In the genomic region with DNA sequence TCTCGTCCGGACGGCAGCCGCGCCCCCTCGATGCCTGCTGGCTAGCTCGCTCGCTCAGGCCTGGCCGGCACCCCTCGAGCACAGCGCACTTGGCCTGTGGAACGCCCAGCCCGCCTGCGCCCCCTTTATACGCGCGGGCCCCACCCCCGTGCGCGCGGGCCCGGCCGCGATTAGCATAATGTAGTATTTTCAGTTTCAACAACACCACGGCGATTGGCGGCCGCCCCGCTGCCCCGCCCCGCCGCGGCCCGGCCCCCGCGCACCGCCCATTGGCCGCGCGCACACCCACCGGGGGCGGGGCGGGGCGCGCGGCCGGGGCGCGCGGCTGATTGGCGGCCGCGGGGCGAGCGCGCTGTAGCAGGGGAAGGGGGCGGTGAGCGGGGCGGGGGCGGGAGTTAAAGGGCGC, we compare ENCODE assay signal across 1 cellular context.
TF ChIP-seq lines count a peak whose summit lies in the region.

A gene (minus strand): TSS at position 100 of the 406 bp plus-strand sequence. CDS start 319 bp downstream, outside the sequence.

TF ChIP-seq in HEK293, 187 proteins besides CTCF, POLR2A, EP300 and RAD21 (continued from another document and continues in another):
- TF ChIP-seq, protein P1, sequence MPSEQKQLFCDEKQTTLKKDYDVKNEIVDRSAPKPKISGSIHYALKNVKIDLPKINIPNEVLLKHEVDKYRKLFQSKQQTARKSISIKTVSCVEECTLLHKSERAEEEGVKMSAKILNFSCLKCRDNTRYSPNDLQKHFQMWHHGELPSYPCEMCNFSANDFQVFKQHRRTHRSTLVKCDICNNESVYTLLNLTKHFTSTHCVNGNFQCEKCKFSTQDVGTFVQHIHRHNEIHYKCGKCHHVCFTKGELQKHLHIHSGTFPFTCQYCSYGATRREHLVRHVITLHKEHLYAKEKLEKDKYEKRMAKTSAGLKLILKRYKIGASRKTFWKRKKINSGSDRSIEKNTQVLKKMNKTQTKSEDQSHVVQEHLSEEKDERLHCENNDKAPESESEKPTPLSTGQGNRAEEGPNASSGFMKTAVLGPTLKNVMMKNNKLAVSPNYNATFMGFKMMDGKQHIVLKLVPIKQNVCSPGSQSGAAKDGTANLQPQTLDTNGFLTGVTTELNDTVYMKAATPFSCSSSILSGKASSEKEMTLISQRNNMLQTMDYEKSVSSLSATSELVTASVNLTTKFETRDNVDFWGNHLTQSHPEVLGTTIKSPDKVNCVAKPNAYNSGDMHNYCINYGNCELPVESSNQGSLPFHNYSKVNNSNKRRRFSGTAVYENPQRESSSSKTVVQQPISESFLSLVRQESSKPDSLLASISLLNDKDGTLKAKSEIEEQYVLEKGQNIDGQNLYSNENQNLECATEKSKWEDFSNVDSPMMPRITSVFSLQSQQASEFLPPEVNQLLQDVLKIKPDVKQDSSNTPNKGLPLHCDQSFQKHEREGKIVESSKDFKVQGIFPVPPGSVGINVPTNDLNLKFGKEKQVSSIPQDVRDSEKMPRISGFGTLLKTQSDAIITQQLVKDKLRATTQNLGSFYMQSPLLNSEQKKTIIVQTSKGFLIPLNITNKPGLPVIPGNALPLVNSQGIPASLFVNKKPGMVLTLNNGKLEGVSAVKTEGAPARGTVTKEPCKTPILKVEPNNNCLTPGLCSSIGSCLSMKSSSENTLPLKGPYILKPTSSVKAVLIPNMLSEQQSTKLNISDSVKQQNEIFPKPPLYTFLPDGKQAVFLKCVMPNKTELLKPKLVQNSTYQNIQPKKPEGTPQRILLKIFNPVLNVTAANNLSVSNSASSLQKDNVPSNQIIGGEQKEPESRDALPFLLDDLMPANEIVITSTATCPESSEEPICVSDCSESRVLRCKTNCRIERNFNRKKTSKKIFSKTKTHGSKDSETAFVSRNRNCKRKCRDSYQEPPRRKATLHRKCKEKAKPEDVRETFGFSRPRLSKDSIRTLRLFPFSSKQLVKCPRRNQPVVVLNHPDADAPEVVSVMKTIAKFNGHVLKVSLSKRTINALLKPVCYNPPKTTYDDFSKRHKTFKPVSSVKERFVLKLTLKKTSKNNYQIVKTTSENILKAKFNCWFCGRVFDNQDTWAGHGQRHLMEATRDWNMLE (tag by site-specific recombination; conservative IDR thresholded peaks at IDR 0.05; ENCODE audit: low read depth): no peak
- TF ChIP-seq ZNF501 (tag by site-specific recombination; IDR thresholded peaks at IDR 0.05) (no peak), ZFP41 (tag by site-specific recombination; IDR thresholded peaks at IDR 0.05; ENCODE audit: borderline replicate concordance) (no peak), ZNF202 (tag by site-specific recombination; IDR thresholded peaks at IDR 0.05; ENCODE audit: borderline replicate concordance) (no peak), ZBTB17 (tag by site-specific recombination; IDR thresholded peaks at IDR 0.05) (0 out of 2 replicates have a peak, but pooled peaks have one; percentile 33), ZNF747 (tag by site-specific recombination; IDR thresholded peaks at IDR 0.05) (no peak), ZFP3 (tag by site-specific recombination; IDR thresholded peaks at IDR 0.05; ENCODE audit: low read depth) (no peak), ZBTB21 (tag by site-specific recombination; IDR thresholded peaks at IDR 0.05) (no peak), ZSCAN30 (tag by site-specific recombination; IDR thresholded peaks at IDR 0.05) (0 out of 2 replicates have a peak, but pooled peaks have one; percentile 27), KLF1 (tag by site-specific recombination; IDR thresholded peaks at IDR 0.05) (peak; percentile 60), OVOL3 (tag by site-specific recombination; IDR thresholded peaks at IDR 0.05) (no peak), ZNF596 (tag by site-specific recombination; IDR thresholded peaks at IDR 0.05) (no peak), ZNF777 (tag by site-specific recombination; IDR thresholded peaks at IDR 0.05; ENCODE audit: borderline replicate concordance) (no peak; the same call in 1 of the 2 replicates), GFI1B (tag by site-specific recombination; IDR thresholded peaks at IDR 0.05) (no peak), ZNF223 (tag by site-specific recombination; IDR thresholded peaks at IDR 0.05) (peak; percentile 99), ZNF19 (tag by site-specific recombination; IDR thresholded peaks at IDR 0.05; ENCODE audit: low read depth) (no peak), SP7 (tag by site-specific recombination; IDR thresholded peaks at IDR 0.05) (0 out of 2 replicates have a peak, but pooled peaks have one; percentile 49), ZNF548 (tag by site-specific recombination; IDR thresholded peaks at IDR 0.05) (no peak), ZNF157 (tag by site-specific recombination; IDR thresholded peaks at IDR 0.05) (no peak), ZFP69B (tag by site-specific recombination; IDR thresholded peaks at IDR 0.05) (peak; percentile 93), KLF10 (tag by site-specific recombination; IDR thresholded peaks at IDR 0.05) (peak; percentile 91), ZNF830 (tag by site-specific recombination; IDR thresholded peaks at IDR 0.05; ENCODE audit: low read depth) (no peak), ZNF521 (tag by site-specific recombination; IDR thresholded peaks at IDR 0.05) (no peak), ZNF677 (tag by site-specific recombination; IDR thresholded peaks at IDR 0.05) (no peak), WT1 (tag by site-specific recombination; IDR thresholded peaks at IDR 0.05) (no peak), ZBTB8A (tag by site-specific recombination; IDR thresholded peaks at IDR 0.05) (peak; percentile 20; the same call in 1 of the 2 replicates), ZNF292 (tag by site-specific recombination; IDR thresholded peaks at IDR 0.05; ENCODE audit: borderline replicate concordance, low read depth) (no peak), HOXC10 (CRISPR knock-in tag; IDR thresholded peaks at IDR 0.05) (no peak)
- TF ChIP-seq, protein P2, sequence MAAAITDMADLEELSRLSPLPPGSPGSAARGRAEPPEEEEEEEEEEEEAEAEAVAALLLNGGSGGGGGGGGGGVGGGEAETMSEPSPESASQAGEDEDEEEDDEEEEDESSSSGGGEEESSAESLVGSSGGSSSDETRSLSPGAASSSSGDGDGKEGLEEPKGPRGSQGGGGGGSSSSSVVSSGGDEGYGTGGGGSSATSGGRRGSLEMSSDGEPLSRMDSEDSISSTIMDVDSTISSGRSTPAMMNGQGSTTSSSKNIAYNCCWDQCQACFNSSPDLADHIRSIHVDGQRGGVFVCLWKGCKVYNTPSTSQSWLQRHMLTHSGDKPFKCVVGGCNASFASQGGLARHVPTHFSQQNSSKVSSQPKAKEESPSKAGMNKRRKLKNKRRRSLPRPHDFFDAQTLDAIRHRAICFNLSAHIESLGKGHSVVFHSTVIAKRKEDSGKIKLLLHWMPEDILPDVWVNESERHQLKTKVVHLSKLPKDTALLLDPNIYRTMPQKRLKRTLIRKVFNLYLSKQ (tag by site-specific recombination; IDR thresholded peaks at IDR 0.05; ENCODE audit: borderline replicate concordance): no peak
- TF ChIP-seq, protein P3, sequence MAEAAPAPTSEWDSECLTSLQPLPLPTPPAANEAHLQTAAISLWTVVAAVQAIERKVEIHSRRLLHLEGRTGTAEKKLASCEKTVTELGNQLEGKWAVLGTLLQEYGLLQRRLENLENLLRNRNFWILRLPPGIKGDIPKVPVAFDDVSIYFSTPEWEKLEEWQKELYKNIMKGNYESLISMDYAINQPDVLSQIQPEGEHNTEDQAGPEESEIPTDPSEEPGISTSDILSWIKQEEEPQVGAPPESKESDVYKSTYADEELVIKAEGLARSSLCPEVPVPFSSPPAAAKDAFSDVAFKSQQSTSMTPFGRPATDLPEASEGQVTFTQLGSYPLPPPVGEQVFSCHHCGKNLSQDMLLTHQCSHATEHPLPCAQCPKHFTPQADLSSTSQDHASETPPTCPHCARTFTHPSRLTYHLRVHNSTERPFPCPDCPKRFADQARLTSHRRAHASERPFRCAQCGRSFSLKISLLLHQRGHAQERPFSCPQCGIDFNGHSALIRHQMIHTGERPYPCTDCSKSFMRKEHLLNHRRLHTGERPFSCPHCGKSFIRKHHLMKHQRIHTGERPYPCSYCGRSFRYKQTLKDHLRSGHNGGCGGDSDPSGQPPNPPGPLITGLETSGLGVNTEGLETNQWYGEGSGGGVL (tag by site-specific recombination; IDR thresholded peaks at IDR 0.05): no peak
- TF ChIP-seq, protein P4, sequence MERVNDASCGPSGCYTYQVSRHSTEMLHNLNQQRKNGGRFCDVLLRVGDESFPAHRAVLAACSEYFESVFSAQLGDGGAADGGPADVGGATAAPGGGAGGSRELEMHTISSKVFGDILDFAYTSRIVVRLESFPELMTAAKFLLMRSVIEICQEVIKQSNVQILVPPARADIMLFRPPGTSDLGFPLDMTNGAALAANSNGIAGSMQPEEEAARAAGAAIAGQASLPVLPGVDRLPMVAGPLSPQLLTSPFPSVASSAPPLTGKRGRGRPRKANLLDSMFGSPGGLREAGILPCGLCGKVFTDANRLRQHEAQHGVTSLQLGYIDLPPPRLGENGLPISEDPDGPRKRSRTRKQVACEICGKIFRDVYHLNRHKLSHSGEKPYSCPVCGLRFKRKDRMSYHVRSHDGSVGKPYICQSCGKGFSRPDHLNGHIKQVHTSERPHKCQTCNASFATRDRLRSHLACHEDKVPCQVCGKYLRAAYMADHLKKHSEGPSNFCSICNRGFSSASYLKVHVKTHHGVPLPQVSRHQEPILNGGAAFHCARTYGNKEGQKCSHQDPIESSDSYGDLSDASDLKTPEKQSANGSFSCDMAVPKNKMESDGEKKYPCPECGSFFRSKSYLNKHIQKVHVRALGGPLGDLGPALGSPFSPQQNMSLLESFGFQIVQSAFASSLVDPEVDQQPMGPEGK (tag by site-specific recombination; IDR thresholded peaks at IDR 0.05): peak; percentile 71
- TF ChIP-seq, protein P5, sequence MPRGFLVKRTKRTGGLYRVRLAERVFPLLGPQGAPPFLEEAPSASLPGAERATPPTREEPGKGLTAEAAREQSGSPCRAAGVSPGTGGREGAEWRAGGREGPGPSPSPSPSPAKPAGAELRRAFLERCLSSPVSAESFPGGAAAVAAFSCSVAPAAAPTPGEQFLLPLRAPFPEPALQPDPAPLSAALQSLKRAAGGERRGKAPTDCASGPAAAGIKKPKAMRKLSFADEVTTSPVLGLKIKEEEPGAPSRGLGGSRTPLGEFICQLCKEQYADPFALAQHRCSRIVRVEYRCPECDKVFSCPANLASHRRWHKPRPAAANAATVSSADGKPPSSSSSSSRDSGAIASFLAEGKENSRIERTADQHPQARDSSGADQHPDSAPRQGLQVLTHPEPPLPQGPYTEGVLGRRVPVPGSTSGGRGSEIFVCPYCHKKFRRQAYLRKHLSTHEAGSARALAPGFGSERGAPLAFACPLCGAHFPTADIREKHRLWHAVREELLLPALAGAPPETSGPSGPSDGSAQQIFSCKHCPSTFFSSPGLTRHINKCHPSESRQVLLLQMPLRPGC (tag by site-specific recombination; IDR thresholded peaks at IDR 0.05): no peak
- TF ChIP-seq, protein P6, sequence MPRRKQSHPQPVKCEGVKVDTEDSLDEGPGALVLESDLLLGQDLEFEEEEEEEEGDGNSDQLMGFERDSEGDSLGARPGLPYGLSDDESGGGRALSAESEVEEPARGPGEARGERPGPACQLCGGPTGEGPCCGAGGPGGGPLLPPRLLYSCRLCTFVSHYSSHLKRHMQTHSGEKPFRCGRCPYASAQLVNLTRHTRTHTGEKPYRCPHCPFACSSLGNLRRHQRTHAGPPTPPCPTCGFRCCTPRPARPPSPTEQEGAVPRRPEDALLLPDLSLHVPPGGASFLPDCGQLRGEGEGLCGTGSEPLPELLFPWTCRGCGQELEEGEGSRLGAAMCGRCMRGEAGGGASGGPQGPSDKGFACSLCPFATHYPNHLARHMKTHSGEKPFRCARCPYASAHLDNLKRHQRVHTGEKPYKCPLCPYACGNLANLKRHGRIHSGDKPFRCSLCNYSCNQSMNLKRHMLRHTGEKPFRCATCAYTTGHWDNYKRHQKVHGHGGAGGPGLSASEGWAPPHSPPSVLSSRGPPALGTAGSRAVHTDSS (tag by site-specific recombination; IDR thresholded peaks at IDR 0.05): no peak
- TF ChIP-seq, protein P7, sequence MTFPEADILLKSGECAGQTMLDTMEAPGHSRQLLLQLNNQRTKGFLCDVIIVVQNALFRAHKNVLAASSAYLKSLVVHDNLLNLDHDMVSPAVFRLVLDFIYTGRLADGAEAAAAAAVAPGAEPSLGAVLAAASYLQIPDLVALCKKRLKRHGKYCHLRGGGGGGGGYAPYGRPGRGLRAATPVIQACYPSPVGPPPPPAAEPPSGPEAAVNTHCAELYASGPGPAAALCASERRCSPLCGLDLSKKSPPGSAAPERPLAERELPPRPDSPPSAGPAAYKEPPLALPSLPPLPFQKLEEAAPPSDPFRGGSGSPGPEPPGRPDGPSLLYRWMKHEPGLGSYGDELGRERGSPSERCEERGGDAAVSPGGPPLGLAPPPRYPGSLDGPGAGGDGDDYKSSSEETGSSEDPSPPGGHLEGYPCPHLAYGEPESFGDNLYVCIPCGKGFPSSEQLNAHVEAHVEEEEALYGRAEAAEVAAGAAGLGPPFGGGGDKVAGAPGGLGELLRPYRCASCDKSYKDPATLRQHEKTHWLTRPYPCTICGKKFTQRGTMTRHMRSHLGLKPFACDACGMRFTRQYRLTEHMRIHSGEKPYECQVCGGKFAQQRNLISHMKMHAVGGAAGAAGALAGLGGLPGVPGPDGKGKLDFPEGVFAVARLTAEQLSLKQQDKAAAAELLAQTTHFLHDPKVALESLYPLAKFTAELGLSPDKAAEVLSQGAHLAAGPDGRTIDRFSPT (tag by site-specific recombination; IDR thresholded peaks at IDR 0.05): no peak
- TF ChIP-seq, protein P8, sequence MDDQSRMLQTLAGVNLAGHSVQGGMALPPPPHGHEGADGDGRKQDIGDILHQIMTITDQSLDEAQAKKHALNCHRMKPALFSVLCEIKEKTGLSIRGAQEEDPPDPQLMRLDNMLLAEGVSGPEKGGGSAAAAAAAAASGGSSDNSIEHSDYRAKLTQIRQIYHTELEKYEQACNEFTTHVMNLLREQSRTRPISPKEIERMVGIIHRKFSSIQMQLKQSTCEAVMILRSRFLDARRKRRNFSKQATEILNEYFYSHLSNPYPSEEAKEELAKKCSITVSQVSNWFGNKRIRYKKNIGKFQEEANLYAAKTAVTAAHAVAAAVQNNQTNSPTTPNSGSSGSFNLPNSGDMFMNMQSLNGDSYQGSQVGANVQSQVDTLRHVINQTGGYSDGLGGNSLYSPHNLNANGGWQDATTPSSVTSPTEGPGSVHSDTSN (CRISPR knock-in tag; IDR thresholded peaks at IDR 0.05): no peak; the same call in none of the 2 replicates
- TF ChIP-seq, protein P9, sequence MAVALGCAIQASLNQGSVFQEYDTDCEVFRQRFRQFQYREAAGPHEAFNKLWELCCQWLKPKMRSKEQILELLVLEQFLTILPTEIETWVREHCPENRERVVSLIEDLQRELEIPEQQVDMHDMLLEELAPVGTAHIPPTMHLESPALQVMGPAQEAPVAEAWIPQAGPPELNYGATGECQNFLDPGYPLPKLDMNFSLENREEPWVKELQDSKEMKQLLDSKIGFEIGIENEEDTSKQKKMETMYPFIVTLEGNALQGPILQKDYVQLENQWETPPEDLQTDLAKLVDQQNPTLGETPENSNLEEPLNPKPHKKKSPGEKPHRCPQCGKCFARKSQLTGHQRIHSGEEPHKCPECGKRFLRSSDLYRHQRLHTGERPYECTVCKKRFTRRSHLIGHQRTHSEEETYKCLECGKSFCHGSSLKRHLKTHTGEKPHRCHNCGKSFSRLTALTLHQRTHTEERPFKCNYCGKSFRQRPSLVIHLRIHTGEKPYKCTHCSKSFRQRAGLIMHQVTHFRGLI (tag by site-specific recombination; IDR thresholded peaks at IDR 0.05): 0 out of 2 replicates have a peak, but pooled peaks have one; percentile 23
